Comparison of ENCODE assay signal across 1 cellular context in genomic region chr6:169231790-169232506, GRCh38.
TF ChIP-seq lines count a peak whose summit lies in the region.

No MANE protein-coding gene starts in this region.

TF ChIP-seq in HepG2, 621 proteins besides CTCF, POLR2A, EP300 and RAD21:
- no peak for TF ChIP-seq NFAT5 (CRISPR knock-in tag; IDR thresholded peaks at IDR 0.05)
- TF ChIP-seq LCORL (IDR thresholded peaks at IDR 0.05), result no peak
- no peak for TF ChIP-seq LCORL (CRISPR knock-in tag; IDR thresholded peaks at IDR 0.05)
- no peak for TF ChIP-seq ZNF10 (CRISPR knock-in tag; IDR thresholded peaks at IDR 0.05; ENCODE audit: borderline replicate concordance, low read depth)
- no peak for TF ChIP-seq ATF3 (CRISPR knock-in tag; IDR thresholded peaks at IDR 0.05)
